In the genomic region with DNA sequence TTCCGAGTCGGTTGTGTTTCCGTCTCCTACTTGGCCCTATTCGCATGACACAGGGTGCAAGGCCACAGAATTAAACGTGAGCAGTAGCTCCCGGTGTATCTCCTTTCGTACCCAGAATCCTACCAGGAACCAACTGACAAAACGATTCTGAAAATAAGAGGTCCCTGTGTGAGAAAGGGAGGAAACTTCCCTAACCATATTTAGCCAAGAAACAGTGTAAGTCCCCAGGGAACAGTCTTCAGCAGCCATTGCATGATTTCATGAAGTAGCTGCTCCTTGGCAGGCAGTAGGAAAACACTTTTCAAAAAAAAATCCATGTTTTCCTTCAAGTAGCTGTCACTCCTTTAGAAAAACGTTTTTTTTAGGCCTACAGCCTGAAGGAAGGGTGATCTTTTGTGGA, we compare ENCODE assay signal across 16 cellular contexts. TPM values are rescaled to one million over a fixed set of nuclear protein-coding genes. Genes with fewer than 3 reads are reported as not detected.
DNase-seq lines count a peak whose midpoint lies in the region; ATAC-seq, FAIRE-seq and TF ChIP-seq lines count a peak whose summit lies in the region.
"Had no signal": no experiment of that assay in that cellular context is flagged by ENCODE, and none has a peak within 500 bp of the region (broad histone marks: within the 10 kb centered on the region; RNA-seq: fewer than 3 reads in every experiment).

No MANE protein-coding gene starts in this region.

- H3K27me3 ChIP-seq in GM12878 (replicated peaks in 1 of 2; ENCODE audit: control insufficient read depth in 2 of 2, insufficient read depth in 2 of 2, low read length in 1 of 2) (no peaks in the 10 kb centered on the region), gastrocnemius medialis (no peaks in the 10 kb centered on the region), trophoblast cell (ENCODE audit: insufficient read depth, low read length) (no peaks in the 10 kb centered on the region)
- H3K27me3 ChIP-seq: ascending aorta had no signal

- DNase-seq in GM12878 (ENCODE audit: low read depth, low spot score) (no peak), left ventricle myocardium superior (no peak), gastrocnemius medialis (no peak), DMS79 (lab: John Stamatoyannopoulos, UW) (no peak), trophoblast cell (no peak), NCI-H526 (lab: John Stamatoyannopoulos, UW) (no peak)
- no peak for DNase-seq in activated T-helper 1 cell treated with anti-CD3 and anti-CD28 coated beads, Interleukin-12 subunit alpha, Interleukin-12 subunit beta, Interleukin-2, Interleukin-4 antibody, amounts not matched to agents 30 ng/mL and 10 ng/mL and 1 ng/mL, durations not matched to agents 14 hours and 24 hours and 36 hours (ENCODE audit: low spot score)
- DNase-seq: activated CD8-positive, alpha-beta memory T cell treated with anti-CD3 and anti-CD28 coated beads, Interleukin-2, amount 50 U/mL, for 48 hours; CD4-positive, CD25-positive, alpha-beta regulatory T cell; mammary epithelial cell; NCI-H2029; stimulated activated CD8-positive, alpha-beta memory T cell treated with anti-CD3 and anti-CD28 coated beads, Interleukin-4, amount 100 ng/mL, for 48 hours had no signal

- H3K79me1 ChIP-seq in trophoblast cell (ENCODE audit: low read length), result no peaks in the 10 kb centered on the region

- H3K27ac ChIP-seq in GM12878 (ENCODE audit: control insufficient read depth, insufficient read depth) (no peak overlapping the region), gastrocnemius medialis (peak overlapping the region in 2 of 4 donors; percentile 28 to 40), trophoblast cell (ENCODE audit: low read depth, low read length) (no peak overlapping the region)
- H3K27ac ChIP-seq: ascending aorta had no signal

- H3K4me3 ChIP-seq in GM08714 (ENCODE audit: low read length) (peak overlapping the region; percentile 29; the same call in 1 of the 2 replicates), GM12878 (no peak overlapping the region), gastrocnemius medialis (peak overlapping the region; percentile 7 to 39 (median 22)), trophoblast cell (ENCODE audit: low read depth, low read length) (no peak overlapping the region)
- H3K4me3 ChIP-seq: smooth muscle cell had no signal

- no peak overlapping the region for H2BK120ac ChIP-seq in trophoblast cell (ENCODE audit: insufficient read depth, low read length, poor library complexity)

- no peak overlapping the region for H3K23ac ChIP-seq in trophoblast cell (ENCODE audit: low read length)

- H2BK12ac ChIP-seq in trophoblast cell (ENCODE audit: low read length), result no peak overlapping the region

- H2BK5ac ChIP-seq in trophoblast cell (ENCODE audit: low read depth, low read length, poor library complexity), result no peak overlapping the region

- no peaks in the 10 kb centered on the region; the same call in 1 of the 2 replicates for H4K20me1 ChIP-seq in GM12878 (ENCODE audit: control insufficient read depth, insufficient read depth)

- H2AK5ac ChIP-seq in trophoblast cell (ENCODE audit: low read length), result no peak overlapping the region

- intact Hi-C loops in GM12878 (cut with micrococcal nuclease; ENCODE audit: unreplicated experiment) (no loop called here), left ventricle myocardium superior (cut with micrococcal nuclease) (no loop called here), gastrocnemius medialis (cut with DNase I; ENCODE audit: low total_unique reads) (no loop called here)
- intact Hi-C loops in activated T-helper 1 cell treated with anti-CD3 and anti-CD28 coated beads, Interleukin-12 subunit alpha, Interleukin-12 subunit beta, Interleukin-2, Interleukin-4 antibody, amounts not matched to agents 30 ng/mL and 10 ng/mL and 1 ng/mL, durations not matched to agents 14 hours and 24 hours and 36 hours (cut with micrococcal nuclease), result no loop called here

- no peak overlapping the region for H3K4ac ChIP-seq in trophoblast cell (ENCODE audit: low read depth, low read length)

- POLR2A ChIA-PET in GM12878 (lab: Charles Lee), result no interaction called here

- no peak for FAIRE-seq in GM12878 (lab: Jason Lieb, UNC)

- no peak overlapping the region for H4K8ac ChIP-seq in trophoblast cell (ENCODE audit: low read depth, low read length)

- H3K9me3 ChIP-seq in GM12878 (replicated peaks; ENCODE audit: control insufficient read depth, insufficient read depth, low read length) (no peaks in the 10 kb centered on the region), gastrocnemius medialis (no peaks in the 10 kb centered on the region), trophoblast cell (ENCODE audit: insufficient read depth, low read depth, low read length) (peaks cover 1% of the 10 kb centered on the region)
- H3K9me3 ChIP-seq: ascending aorta had no signal

- no peak overlapping the region for H4K12ac ChIP-seq in trophoblast cell (ENCODE audit: low read depth, low read length)

- H3K27ac Mint-ChIP-seq in activated T-helper 1 cell treated with anti-CD3 and anti-CD28 coated beads, Interleukin-12 subunit alpha, Interleukin-12 subunit beta, Interleukin-2, Interleukin-4 antibody, amounts not matched to agents 30 ng/mL and 10 ng/mL and 1 ng/mL, durations not matched to agents 14 hours and 24 hours and 36 hours, result no peak overlapping the region
- H3K27ac Mint-ChIP-seq: CD4-positive, CD25-positive, alpha-beta regulatory T cell had no signal

- TF ChIP-seq RAD21 in GM12878 (IDR thresholded peaks at IDR 0.05; ENCODE audit: insufficient read depth, low read depth, low read length), result no peak

- no peak overlapping the region for H4K91ac ChIP-seq in trophoblast cell (ENCODE audit: low read depth, low read length)

- H3K36me3 ChIP-seq in GM12878 (ENCODE audit: control insufficient read depth in 2 of 2, insufficient read depth in 2 of 2, low read length in 1 of 2) (no peaks in the 10 kb centered on the region), gastrocnemius medialis (no peaks in the 10 kb centered on the region), trophoblast cell (ENCODE audit: control insufficient read depth in 1 of 2, insufficient read depth in 2 of 2, low read length in 2 of 2) (no peaks in the 10 kb centered on the region)
- H3K36me3 ChIP-seq: ascending aorta had no signal

- peak; percentile 35; the same call in 2 of the 3 replicates for ATAC-seq in GM12878
- peak; percentile 86 for ATAC-seq in left ventricle myocardium superior
- peak in 1 of 2 donors; percentile 55 for ATAC-seq in gastrocnemius medialis
- ATAC-seq: esophagus mucosa had no signal

- CTCF ChIA-PET in GM12878 (lab: Yijun Ruan, JAX), result no interaction called here

- BruUV-seq in GM12878 (replicated peaks; lab: Mats Ljungman, UMichigan), result no TSS peak

- no peak overlapping the region for H2AFZ ChIP-seq in GM12878 (ENCODE audit: control insufficient read depth, low read depth, low read length)
- no peak overlapping the region for H2AFZ ChIP-seq in trophoblast cell (ENCODE audit: insufficient read depth, low read length, poor library complexity)

- H3K27me3 Mint-ChIP-seq in activated T-helper 1 cell treated with anti-CD3 and anti-CD28 coated beads, Interleukin-12 subunit alpha, Interleukin-12 subunit beta, Interleukin-2, Interleukin-4 antibody, amounts not matched to agents 30 ng/mL and 10 ng/mL and 1 ng/mL, durations not matched to agents 14 hours and 24 hours and 36 hours (ENCODE audit: insufficient read depth), result no peaks in the 10 kb centered on the region
- H3K27me3 Mint-ChIP-seq: CD4-positive, CD25-positive, alpha-beta regulatory T cell had no signal

- TF ChIP-seq POLR2A in GM12878 (IDR thresholded peaks at IDR 0.05; ENCODE audit: low read depth, low read length), result no peak
- TF ChIP-seq POLR2A in gastrocnemius medialis (IDR thresholded peaks at IDR 0.05), result no peak

- in situ Hi-C loops in GM12878 (cut with MboI) (no loop called here), gastrocnemius medialis (cut with MboI; ENCODE audit: low sequenced_read_pairs in 4 of 4) (no loop called here)

- no peak overlapping the region for H3K9ac ChIP-seq in GM12878 (ENCODE audit: control insufficient read depth, insufficient read depth, low read length)
- no peak overlapping the region for H3K9ac ChIP-seq in trophoblast cell (ENCODE audit: low read length)

- H3K14ac ChIP-seq in trophoblast cell (ENCODE audit: low read length), result no peak overlapping the region

- H3K4me1 ChIP-seq in GM12878 (ENCODE audit: control insufficient read depth, insufficient read depth, low read length) (no peaks in the 10 kb centered on the region), gastrocnemius medialis (no peaks in the 10 kb centered on the region), trophoblast cell (ENCODE audit: control insufficient read depth in 1 of 2, insufficient read depth in 2 of 2, low read length in 2 of 2) (peaks cover 2 to 3% of the 10 kb centered on the region in 2 experiments)
- H3K4me1 ChIP-seq: ascending aorta had no signal

- TF ChIP-seq CTCF in GM12878 (IDR thresholded peaks at IDR 0.05 in 2 of 3, conservative IDR thresholded peaks at IDR 0.05 in 1 of 3; ENCODE audit: control insufficient read depth in 2 of 3, extremely low read depth in 1 of 3, insufficient read depth in 1 of 3, low read depth in 3 of 3, low read length in 3 of 3) (no peak), gastrocnemius medialis (IDR thresholded peaks at IDR 0.05 in 4 of 5, conservative IDR thresholded peaks at IDR 0.05 in 1 of 5) (no peak)

- H3K79me2 ChIP-seq in GM12878 (ENCODE audit: control insufficient read depth, insufficient read depth, low read length) (no peaks in the 10 kb centered on the region), trophoblast cell (ENCODE audit: control insufficient read depth, insufficient read depth, low read length, poor library complexity) (no peaks in the 10 kb centered on the region)

- no peaks in the 10 kb centered on the region for H3K9me3 Mint-ChIP-seq in activated T-helper 1 cell treated with anti-CD3 and anti-CD28 coated beads, Interleukin-12 subunit alpha, Interleukin-12 subunit beta, Interleukin-2, Interleukin-4 antibody, amounts not matched to agents 30 ng/mL and 10 ng/mL and 1 ng/mL, durations not matched to agents 14 hours and 24 hours and 36 hours

- 42% methylated on average over 9 of the region's 9 CpGs for WGBS in GM12878 (ENCODE audit: insufficient coverage, insufficient replicate concordance, low lambda C conversion rate, missing lambda C conversion rate)
- WGBS in trophoblast cell (ENCODE audit: extremely low coverage, insufficient coverage, insufficient read length), result no CpG with 5 or more reads among the region's 9 CpGs

- no peaks in the 10 kb centered on the region for H3K36me3 Mint-ChIP-seq in activated T-helper 1 cell treated with anti-CD3 and anti-CD28 coated beads, Interleukin-12 subunit alpha, Interleukin-12 subunit beta, Interleukin-2, Interleukin-4 antibody, amounts not matched to agents 30 ng/mL and 10 ng/mL and 1 ng/mL, durations not matched to agents 14 hours and 24 hours and 36 hours (ENCODE audit: low read depth)
- H3K36me3 Mint-ChIP-seq: CD4-positive, CD25-positive, alpha-beta regulatory T cell had no signal

- SMC1A ChIA-PET in GM12878 (lab: Charles Lee; ENCODE audit: uncharacterized antibody, unreplicated experiment), result interaction anchor here (0.6 kb wide), 1 partner anchor 226 kb away, joined by 3 read pairs; no protein-coding TSS in a partner anchor

- H3K4me1 Mint-ChIP-seq in activated T-helper 1 cell treated with anti-CD3 and anti-CD28 coated beads, Interleukin-12 subunit alpha, Interleukin-12 subunit beta, Interleukin-2, Interleukin-4 antibody, amounts not matched to agents 30 ng/mL and 10 ng/mL and 1 ng/mL, durations not matched to agents 14 hours and 24 hours and 36 hours (ENCODE audit: low read depth), result no peaks in the 10 kb centered on the region
- H3K4me1 Mint-ChIP-seq: CD4-positive, CD25-positive, alpha-beta regulatory T cell had no signal

- H3K18ac ChIP-seq in trophoblast cell (ENCODE audit: low read length), result no peak overlapping the region

- no peak overlapping the region for H3K4me2 ChIP-seq in GM12878 (ENCODE audit: control insufficient read depth, insufficient read depth)
- no peak overlapping the region for H3K4me2 ChIP-seq in trophoblast cell (ENCODE audit: low read length)
- H3K4me2 ChIP-seq: smooth muscle cell had no signal

- RAD21 ChIA-PET in GM12878 (lab: Charles Lee; ENCODE audit: unreplicated experiment), result no interaction called here

- no peak for TF ChIP-seq EP300 in GM12878 (IDR thresholded peaks at IDR 0.05; ENCODE audit: borderline replicate concordance in 1 of 2, control insufficient read depth in 1 of 2, low read depth in 2 of 2, low read length in 2 of 2)

- H3K4me3 Mint-ChIP-seq in activated T-helper 1 cell treated with anti-CD3 and anti-CD28 coated beads, Interleukin-12 subunit alpha, Interleukin-12 subunit beta, Interleukin-2, Interleukin-4 antibody, amounts not matched to agents 30 ng/mL and 10 ng/mL and 1 ng/mL, durations not matched to agents 14 hours and 24 hours and 36 hours, result no peak overlapping the region
- H3K4me3 Mint-ChIP-seq: CD4-positive, CD25-positive, alpha-beta regulatory T cell had no signal

RNA-seq across cellular contexts. Expression of gene PDE10A, which starts 46.9 kb away (rescaled TPM):
- 0.10 TPM in 1 of 2 replicates, not detected in the other for total RNA-seq in GM12878 (2013; cell fraction: nucleolus; rRNA removed)
- total RNA-seq in GM12878 (2014; rRNA removed) (0.05 and 0.06 TPM in 2 replicates), GM12878 (2014; rRNA removed; fragmentation: Illumina TruSeq; extraction: Trizol) (under 0.01 TPM in 1 of 2 replicates, not detected in the other), GM12878 (2021) (0.03 and 0.16 TPM in 2 replicates), left ventricle myocardium superior (9.3 TPM), gastrocnemius medialis (1 to 10 TPM in 3 of 4 donors, under 1 TPM in 1; 0.24 to 1.5 (median 1.2) TPM)
- not detected for polyA plus RNA-seq in GM12878 (2011; ENCODE audit: low read depth)
- polyA plus RNA-seq in GM12878 (2011; rRNA removed) (1.3 and 1.7 TPM in 2 replicates), GM12878 (2014; fragmentation: Illumina TruSeq; extraction: Trizol) (0.04 TPM in 1 of 2 replicates, not detected in the other), GM12878 (2014; fragmentation: Nextera tagmentation; extraction: Ambion mirVana) (under 1 TPM; 0.02 to 0.03 TPM), GM12878 (2014; rRNA removed) (0.01 and 0.03 TPM in 2 replicates), GM12878 (2016; fragmentation: Nextera tagmentation; extraction: Ambion mirVana) (not detected)
- 0.84 and 1.0 TPM in 2 replicates for polyA plus RNA-seq in GM12878 (2011; cell fraction: cytosol; rRNA removed)
- polyA plus RNA-seq in GM12878 (2011; cell fraction: nucleus; rRNA removed), result 1.5 and 2.2 TPM in 2 replicates
- not detected in 2 replicates for polyA plus RNA-seq in GM12878 (2012)
- polyA minus RNA-seq in GM12878 (2011; rRNA and poly(A)+ RNA removed), result 4.1 and 5.9 TPM in 2 replicates
- 4.4 and 7.5 TPM in 2 replicates for polyA minus RNA-seq in GM12878 (2011; cell fraction: cytosol; rRNA and poly(A)+ RNA removed)
- polyA minus RNA-seq in GM12878 (2011; cell fraction: nucleus; rRNA and poly(A)+ RNA removed), result 2.1 and 4.5 TPM in 2 replicates
- not detected in 2 replicates for total RNA-seq in activated T-helper 1 cell treated with anti-CD3 and anti-CD28 coated beads, Interleukin-12 subunit alpha, Interleukin-12 subunit beta, Interleukin-2, Interleukin-4 antibody, amounts not matched to agents 30 ng/mL and 10 ng/mL and 1 ng/mL, durations not matched to agents 14 hours and 24 hours and 36 hours
- polyA plus RNA-seq in trophoblast cell (2013), result 4.5 and 4.9 TPM in 2 replicates
- total RNA-seq: CD4-positive, CD25-positive, alpha-beta regulatory T cell; mammary epithelial cell had no signal
- polyA plus RNA-seq: CD4-positive, CD25-positive, alpha-beta regulatory T cell; mammary epithelial cell had no signal

Comparison
In these comparisons a context has a peak if more than half of its experiments do, and no peak if none do; other contexts are left out.
1. H3K4me3 ChIP-seq: peak in GM08714 (single experiment) and gastrocnemius medialis (4 of 4); none in GM12878 (single experiment) and trophoblast cell (single experiment).